Comparison of ENCODE assay signal across 9 cellular contexts in the genomic region with DNA sequence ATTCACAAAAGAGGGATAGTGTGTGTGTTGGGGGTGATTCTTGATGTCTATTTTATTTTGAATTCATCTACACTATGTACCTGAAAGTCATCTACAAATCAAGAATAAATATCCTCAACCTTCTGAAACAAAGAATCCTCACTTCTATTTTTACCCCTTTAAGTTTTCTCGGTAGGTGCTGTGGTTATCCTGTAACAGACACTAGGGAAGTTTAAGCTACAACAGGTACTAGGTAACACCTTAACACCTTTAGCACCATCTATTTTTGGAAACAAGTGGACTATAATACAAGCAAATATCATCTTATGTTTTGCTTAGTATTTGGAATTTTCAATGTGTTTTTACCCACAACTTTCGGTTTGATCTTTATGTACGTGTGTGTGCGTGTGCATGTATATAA.
"Had no signal": no experiment of that assay in that cellular context is flagged by ENCODE, and none has a peak within 500 bp of the region (broad histone marks: within the 10 kb centered on the region; RNA-seq: fewer than 3 reads in every experiment).

No MANE protein-coding gene starts in this region.

- H3K4me3 ChIP-seq: GM23338, K562 had no signal

- H2AFZ ChIP-seq: GM23338 had no signal

- DNase-seq: H9, HCEC 1CT, IMR-90, KG1 had no signal

- ATAC-seq: GM23338, K562 had no signal

- FAIRE-seq: H1, H54, HTR-8/SVneo, K562 had no signal

- H3K4me2 ChIP-seq: GM23338 had no signal
